In the genomic region with DNA sequence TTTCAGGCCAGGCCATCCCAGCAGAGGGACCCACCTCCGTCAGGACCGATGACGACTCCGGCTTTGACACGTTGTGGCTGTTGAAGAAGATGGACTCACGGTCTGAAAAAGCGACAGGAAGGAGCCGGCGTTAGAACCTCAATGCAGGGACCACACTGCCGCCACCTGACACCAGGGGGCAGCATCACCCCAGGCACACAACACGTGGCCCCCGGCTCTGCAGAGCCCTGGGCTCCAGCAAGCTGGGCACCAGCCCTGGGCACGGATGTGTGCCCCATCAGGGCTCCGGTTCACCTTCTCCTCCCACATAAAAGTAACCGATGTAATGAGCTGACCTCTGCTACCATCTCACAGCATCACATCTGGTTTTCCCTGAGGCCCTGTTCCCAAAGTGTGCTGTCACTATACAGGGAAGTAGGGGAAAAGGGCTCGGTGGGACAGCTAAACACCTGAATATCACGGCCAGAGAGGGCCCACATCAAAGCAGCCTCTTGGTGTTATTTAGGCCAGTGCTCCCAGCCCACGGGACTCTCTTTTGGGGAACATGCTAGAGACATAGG, we compare ENCODE assay signal across 1 cellular context.
TF ChIP-seq lines count a peak whose summit lies in the region.

No MANE protein-coding gene starts in this region.

TF ChIP-seq in HepG2, 621 proteins besides CTCF, POLR2A, EP300 and RAD21 (continued from another document):
- TF ChIP-seq ZNF510 (CRISPR knock-in tag; IDR thresholded peaks at IDR 0.05; ENCODE audit: low read depth) (no peak), ZNF572 (CRISPR knock-in tag; IDR thresholded peaks at IDR 0.05) (peak; percentile 85), ZFYVE20 (CRISPR knock-in tag; IDR thresholded peaks at IDR 0.05; ENCODE audit: borderline replicate concordance, low read depth) (no peak), SP2 (CRISPR knock-in tag; IDR thresholded peaks at IDR 0.05) (peak; percentile 31; the same call in 1 of the 2 replicates), ERF (CRISPR knock-in tag; IDR thresholded peaks at IDR 0.05) (0 out of 2 replicates have a peak, but pooled peaks have one; percentile 42), ZNF256 (CRISPR knock-in tag; conservative IDR thresholded peaks at IDR 0.05) (no peak), ZFY (CRISPR knock-in tag; IDR thresholded peaks at IDR 0.05) (no peak), GABPB1 (CRISPR knock-in tag; IDR thresholded peaks at IDR 0.05) (peak; percentile 26; the same call in 1 of the 2 replicates), FOXO1 (CRISPR knock-in tag; IDR thresholded peaks at IDR 0.05) (0 out of 2 replicates have a peak, but pooled peaks have one; percentile 33), MYC (CRISPR knock-in tag; IDR thresholded peaks at IDR 0.05; ENCODE audit: borderline replicate concordance) (peak; percentile 85), ZNF331 (CRISPR knock-in tag; IDR thresholded peaks at IDR 0.05) (peak; percentile 44; the same call in 1 of the 2 replicates), ZNF350 (CRISPR knock-in tag; IDR thresholded peaks at IDR 0.05; ENCODE audit: borderline replicate concordance, low read depth) (0 out of 2 replicates have a peak, but pooled peaks have one; percentile 41), ATAD3A (CRISPR knock-in tag; IDR thresholded peaks at IDR 0.05) (0 out of 2 replicates have a peak, but pooled peaks have one; percentile 78), THAP11 (CRISPR knock-in tag; IDR thresholded peaks at IDR 0.05) (0 out of 2 replicates have a peak, but pooled peaks have one; percentile 24), MAX (IDR thresholded peaks at IDR 0.05) (peak; percentile 70; the same call in 1 of the 2 replicates), MAZ (IDR thresholded peaks at IDR 0.05; ENCODE audit: borderline replicate concordance, low read depth, low read length) (no peak), MAZ (CRISPR knock-in tag; IDR thresholded peaks at IDR 0.05; ENCODE audit: low read depth) (0 out of 2 replicates have a peak, but pooled peaks have one; percentile 20), ELF3 (CRISPR knock-in tag; IDR thresholded peaks at IDR 0.05) (0 out of 2 replicates have a peak, but pooled peaks have one; percentile 30), ZSCAN31 (CRISPR knock-in tag; IDR thresholded peaks at IDR 0.05; ENCODE audit: low read depth) (0 out of 2 replicates have a peak, but pooled peaks have one; percentile 22), ZBTB26 (CRISPR knock-in tag; IDR thresholded peaks at IDR 0.05; ENCODE audit: borderline replicate concordance) (0 out of 2 replicates have a peak, but pooled peaks have one; percentile 30), MXI1 (IDR thresholded peaks at IDR 0.05; ENCODE audit: borderline replicate concordance, low read depth, low read length) (peak; percentile 50; the same call in 1 of the 3 replicates), ZNF713 (CRISPR knock-in tag; IDR thresholded peaks at IDR 0.05) (0 out of 2 replicates have a peak, but pooled peaks have one; percentile 67), STAG1 (CRISPR knock-in tag; IDR thresholded peaks at IDR 0.05) (peak; percentile 99), HMGXB4 (CRISPR knock-in tag; IDR thresholded peaks at IDR 0.05; ENCODE audit: borderline replicate concordance in 1 of 2, low read depth in 1 of 2) (0 out of 4 replicates have a peak, but pooled peaks of 1 of the 2 experiments have one; percentile 34), ZNF777 (CRISPR knock-in tag; IDR thresholded peaks at IDR 0.05) (no peak), YY1 (IDR thresholded peaks at IDR 0.05; ENCODE audit: insufficient read depth, insufficient replicate concordance, low read depth, low read length) (peak; percentile 15)
- TF ChIP-seq, protein P1, sequence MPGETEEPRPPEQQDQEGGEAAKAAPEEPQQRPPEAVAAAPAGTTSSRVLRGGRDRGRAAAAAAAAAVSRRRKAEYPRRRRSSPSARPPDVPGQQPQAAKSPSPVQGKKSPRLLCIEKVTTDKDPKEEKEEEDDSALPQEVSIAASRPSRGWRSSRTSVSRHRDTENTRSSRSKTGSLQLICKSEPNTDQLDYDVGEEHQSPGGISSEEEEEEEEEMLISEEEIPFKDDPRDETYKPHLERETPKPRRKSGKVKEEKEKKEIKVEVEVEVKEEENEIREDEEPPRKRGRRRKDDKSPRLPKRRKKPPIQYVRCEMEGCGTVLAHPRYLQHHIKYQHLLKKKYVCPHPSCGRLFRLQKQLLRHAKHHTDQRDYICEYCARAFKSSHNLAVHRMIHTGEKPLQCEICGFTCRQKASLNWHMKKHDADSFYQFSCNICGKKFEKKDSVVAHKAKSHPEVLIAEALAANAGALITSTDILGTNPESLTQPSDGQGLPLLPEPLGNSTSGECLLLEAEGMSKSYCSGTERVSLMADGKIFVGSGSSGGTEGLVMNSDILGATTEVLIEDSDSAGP (CRISPR knock-in tag; IDR thresholded peaks at IDR 0.05; ENCODE audit: borderline replicate concordance) = peak; percentile 59; the same call in 1 of the 2 replicates
- TF ChIP-seq, protein P2, sequence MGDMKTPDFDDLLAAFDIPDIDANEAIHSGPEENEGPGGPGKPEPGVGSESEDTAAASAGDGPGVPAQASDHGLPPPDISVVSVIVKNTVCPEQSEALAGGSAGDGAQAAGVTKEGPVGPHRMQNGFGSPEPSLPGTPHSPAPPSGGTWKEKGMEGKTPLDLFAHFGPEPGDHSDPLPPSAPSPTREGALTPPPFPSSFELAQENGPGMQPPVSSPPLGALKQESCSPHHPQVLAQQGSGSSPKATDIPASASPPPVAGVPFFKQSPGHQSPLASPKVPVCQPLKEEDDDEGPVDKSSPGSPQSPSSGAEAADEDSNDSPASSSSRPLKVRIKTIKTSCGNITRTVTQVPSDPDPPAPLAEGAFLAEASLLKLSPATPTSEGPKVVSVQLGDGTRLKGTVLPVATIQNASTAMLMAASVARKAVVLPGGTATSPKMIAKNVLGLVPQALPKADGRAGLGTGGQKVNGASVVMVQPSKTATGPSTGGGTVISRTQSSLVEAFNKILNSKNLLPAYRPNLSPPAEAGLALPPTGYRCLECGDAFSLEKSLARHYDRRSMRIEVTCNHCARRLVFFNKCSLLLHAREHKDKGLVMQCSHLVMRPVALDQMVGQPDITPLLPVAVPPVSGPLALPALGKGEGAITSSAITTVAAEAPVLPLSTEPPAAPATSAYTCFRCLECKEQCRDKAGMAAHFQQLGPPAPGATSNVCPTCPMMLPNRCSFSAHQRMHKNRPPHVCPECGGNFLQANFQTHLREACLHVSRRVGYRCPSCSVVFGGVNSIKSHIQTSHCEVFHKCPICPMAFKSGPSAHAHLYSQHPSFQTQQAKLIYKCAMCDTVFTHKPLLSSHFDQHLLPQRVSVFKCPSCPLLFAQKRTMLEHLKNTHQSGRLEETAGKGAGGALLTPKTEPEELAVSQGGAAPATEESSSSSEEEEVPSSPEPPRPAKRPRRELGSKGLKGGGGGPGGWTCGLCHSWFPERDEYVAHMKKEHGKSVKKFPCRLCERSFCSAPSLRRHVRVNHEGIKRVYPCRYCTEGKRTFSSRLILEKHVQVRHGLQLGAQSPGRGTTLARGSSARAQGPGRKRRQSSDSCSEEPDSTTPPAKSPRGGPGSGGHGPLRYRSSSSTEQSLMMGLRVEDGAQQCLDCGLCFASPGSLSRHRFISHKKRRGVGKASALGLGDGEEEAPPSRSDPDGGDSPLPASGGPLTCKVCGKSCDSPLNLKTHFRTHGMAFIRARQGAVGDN (CRISPR knock-in tag; IDR thresholded peaks at IDR 0.05) = peak; percentile 66
- TF ChIP-seq, protein P3, sequence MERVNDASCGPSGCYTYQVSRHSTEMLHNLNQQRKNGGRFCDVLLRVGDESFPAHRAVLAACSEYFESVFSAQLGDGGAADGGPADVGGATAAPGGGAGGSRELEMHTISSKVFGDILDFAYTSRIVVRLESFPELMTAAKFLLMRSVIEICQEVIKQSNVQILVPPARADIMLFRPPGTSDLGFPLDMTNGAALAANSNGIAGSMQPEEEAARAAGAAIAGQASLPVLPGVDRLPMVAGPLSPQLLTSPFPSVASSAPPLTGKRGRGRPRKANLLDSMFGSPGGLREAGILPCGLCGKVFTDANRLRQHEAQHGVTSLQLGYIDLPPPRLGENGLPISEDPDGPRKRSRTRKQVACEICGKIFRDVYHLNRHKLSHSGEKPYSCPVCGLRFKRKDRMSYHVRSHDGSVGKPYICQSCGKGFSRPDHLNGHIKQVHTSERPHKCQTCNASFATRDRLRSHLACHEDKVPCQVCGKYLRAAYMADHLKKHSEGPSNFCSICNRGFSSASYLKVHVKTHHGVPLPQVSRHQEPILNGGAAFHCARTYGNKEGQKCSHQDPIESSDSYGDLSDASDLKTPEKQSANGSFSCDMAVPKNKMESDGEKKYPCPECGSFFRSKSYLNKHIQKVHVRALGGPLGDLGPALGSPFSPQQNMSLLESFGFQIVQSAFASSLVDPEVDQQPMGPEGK (CRISPR knock-in tag; IDR thresholded peaks at IDR 0.05) = peak; percentile 54; the same call in 1 of the 2 replicates
- TF ChIP-seq, protein P4, sequence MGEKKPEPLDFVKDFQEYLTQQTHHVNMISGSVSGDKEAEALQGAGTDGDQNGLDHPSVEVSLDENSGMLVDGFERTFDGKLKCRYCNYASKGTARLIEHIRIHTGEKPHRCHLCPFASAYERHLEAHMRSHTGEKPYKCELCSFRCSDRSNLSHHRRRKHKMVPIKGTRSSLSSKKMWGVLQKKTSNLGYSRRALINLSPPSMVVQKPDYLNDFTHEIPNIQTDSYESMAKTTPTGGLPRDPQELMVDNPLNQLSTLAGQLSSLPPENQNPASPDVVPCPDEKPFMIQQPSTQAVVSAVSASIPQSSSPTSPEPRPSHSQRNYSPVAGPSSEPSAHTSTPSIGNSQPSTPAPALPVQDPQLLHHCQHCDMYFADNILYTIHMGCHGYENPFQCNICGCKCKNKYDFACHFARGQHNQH (CRISPR knock-in tag; IDR thresholded peaks at IDR 0.05) = peak; percentile 33; the same call in 1 of the 2 replicates
- TF ChIP-seq, protein P5, sequence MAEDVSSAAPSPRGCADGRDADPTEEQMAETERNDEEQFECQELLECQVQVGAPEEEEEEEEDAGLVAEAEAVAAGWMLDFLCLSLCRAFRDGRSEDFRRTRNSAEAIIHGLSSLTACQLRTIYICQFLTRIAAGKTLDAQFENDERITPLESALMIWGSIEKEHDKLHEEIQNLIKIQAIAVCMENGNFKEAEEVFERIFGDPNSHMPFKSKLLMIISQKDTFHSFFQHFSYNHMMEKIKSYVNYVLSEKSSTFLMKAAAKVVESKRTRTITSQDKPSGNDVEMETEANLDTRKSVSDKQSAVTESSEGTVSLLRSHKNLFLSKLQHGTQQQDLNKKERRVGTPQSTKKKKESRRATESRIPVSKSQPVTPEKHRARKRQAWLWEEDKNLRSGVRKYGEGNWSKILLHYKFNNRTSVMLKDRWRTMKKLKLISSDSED (CRISPR knock-in tag; IDR thresholded peaks at IDR 0.05) = no peak
- TF ChIP-seq, protein P6, sequence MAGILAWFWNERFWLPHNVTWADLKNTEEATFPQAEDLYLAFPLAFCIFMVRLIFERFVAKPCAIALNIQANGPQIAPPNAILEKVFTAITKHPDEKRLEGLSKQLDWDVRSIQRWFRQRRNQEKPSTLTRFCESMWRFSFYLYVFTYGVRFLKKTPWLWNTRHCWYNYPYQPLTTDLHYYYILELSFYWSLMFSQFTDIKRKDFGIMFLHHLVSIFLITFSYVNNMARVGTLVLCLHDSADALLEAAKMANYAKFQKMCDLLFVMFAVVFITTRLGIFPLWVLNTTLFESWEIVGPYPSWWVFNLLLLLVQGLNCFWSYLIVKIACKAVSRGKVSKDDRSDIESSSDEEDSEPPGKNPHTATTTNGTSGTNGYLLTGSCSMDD (CRISPR knock-in tag; IDR thresholded peaks at IDR 0.05) = no peak
